In the genomic region with DNA sequence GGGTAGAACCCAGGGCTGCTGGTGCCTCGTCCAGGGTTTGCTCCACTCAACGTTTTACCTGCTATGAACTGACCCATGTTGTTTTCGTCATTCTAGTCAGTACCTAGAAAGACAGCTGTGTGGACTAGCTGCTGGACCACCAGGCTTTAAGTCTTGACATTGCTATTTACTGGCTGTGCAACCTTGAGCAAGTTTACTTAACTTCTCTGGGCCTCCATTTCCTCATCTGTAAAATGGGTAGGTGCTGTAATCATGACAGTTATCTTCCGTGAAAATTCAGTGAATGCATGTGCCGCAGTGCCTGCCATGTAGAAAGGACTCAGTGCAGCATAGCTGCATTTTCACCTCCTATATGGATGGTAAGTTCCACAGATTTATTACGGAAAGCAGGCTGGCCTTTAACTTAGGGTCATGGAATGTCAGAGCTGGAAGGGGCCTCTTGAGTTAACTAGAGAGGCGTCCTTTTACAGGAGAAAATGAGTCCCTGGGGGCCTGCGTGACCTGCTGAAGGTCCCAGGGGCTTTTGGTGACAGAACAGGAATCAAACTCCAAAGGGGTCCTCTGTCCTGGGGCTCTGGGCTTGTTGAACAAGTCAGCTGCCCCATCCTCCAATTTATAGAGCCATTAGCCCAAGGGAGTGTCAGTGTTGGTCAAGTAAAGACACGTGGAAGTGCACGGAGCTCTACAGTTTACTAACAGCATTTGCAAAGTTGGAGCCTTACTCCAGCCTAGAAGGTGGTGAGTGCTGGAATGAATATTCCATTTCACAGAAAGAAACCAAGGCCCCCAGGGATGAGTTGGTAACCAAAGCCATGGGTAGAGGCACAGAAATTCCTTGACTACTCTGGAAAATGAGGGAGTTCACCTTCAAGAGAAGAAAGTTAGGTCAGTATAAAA, we compare ENCODE assay signal across 8 cellular contexts. TPM values are rescaled to one million over a fixed set of nuclear protein-coding genes. Genes with fewer than 3 reads are reported as not detected.
DNase-seq lines count a peak whose midpoint lies in the region; ATAC-seq, FAIRE-seq and TF ChIP-seq lines count a peak whose summit lies in the region.

No MANE protein-coding gene starts in this region.

- H3K36me3 Mint-ChIP-seq in activated T-helper 17 cell treated with anti-CD3 and anti-CD28 coated beads, Interleukin-2, amount 50 U/mL, for 72 hours (ENCODE audit: low read depth): no peaks in the 10 kb centered on the region

- H4K20me1 ChIP-seq in keratinocyte (ENCODE audit: control insufficient read depth, extremely low read depth, insufficient read depth, low read length): no peaks in the 10 kb centered on the region

- H3K4me3 Mint-ChIP-seq in activated T-helper 17 cell treated with anti-CD3 and anti-CD28 coated beads, Interleukin-2, amount 50 U/mL, for 72 hours: no peak overlapping the region

- H3K9me3 ChIP-seq in HEK293 (ENCODE audit: control insufficient read depth, insufficient read depth, low read depth, low read length) (no peaks in the 10 kb centered on the region), keratinocyte (ENCODE audit: control insufficient read depth, low read depth, low read length) (no peaks in the 10 kb centered on the region), small intestine (ENCODE audit: control insufficient read depth, low read depth) (no peaks in the 10 kb centered on the region)

- peak overlapping the region; percentile 52 for H3K27ac Mint-ChIP-seq in activated T-helper 17 cell treated with anti-CD3 and anti-CD28 coated beads, Interleukin-2, amount 50 U/mL, for 72 hours

- H3K9me1 ChIP-seq in keratinocyte (ENCODE audit: control insufficient read depth, extremely low read depth, insufficient read depth, low read length): peaks cover 6% of the 10 kb centered on the region

- no peaks in the 10 kb centered on the region for H3K27me3 ChIP-seq in keratinocyte (ENCODE audit: control insufficient read depth, extremely low read depth, insufficient read depth, low read length)
- no peaks in the 10 kb centered on the region for H3K27me3 ChIP-seq in small intestine (ENCODE audit: control insufficient read depth in 2 of 2, insufficient read depth in 2 of 2, low read length in 2 of 2)

- H3K4me3 ChIP-seq in HEK293 (ENCODE audit: low read depth, low read length) (no peak overlapping the region), keratinocyte (ENCODE audit: control insufficient read depth in 2 of 3, extremely low read depth in 1 of 3, insufficient read depth in 2 of 3, low read depth in 1 of 3, low read length in 3 of 3) (peak overlapping the region in 1 of 3 experiments; percentile 5), small intestine (ENCODE audit: low read depth in 1 of 2, low read length in 2 of 2) (no peak overlapping the region)

- H3K27ac ChIP-seq in HEK293 (ENCODE audit: extremely low read depth, low read depth, low read length) (peak overlapping the region; percentile 58; the same call in 1 of the 2 replicates), keratinocyte (ENCODE audit: control insufficient read depth, insufficient read depth, low read length) (peak overlapping the region; percentile 94), small intestine (ENCODE audit: low read depth in 1 of 2, low read length in 1 of 2) (peak overlapping the region; percentile 15 to 95)

- peak overlapping the region; percentile 52 for H3K9ac ChIP-seq in keratinocyte (ENCODE audit: control insufficient read depth, extremely low read depth, insufficient read depth, low read length)

- ATAC-seq in activated T-helper 17 cell treated with anti-CD3 and anti-CD28 coated beads, Interleukin-2, amount 50 U/mL, for 72 hours (replicated peaks): no peak
- ATAC-seq in HG02763 (IDR thresholded peaks at IDR 0.05; ENCODE audit: unreplicated experiment): no peak
- ATAC-seq in HG02970 (IDR thresholded peaks at IDR 0.05; ENCODE audit: low FRiP score, unreplicated experiment): no peak

- TF ChIP-seq CTCF in HEK293 (tag by site-specific recombination; IDR thresholded peaks at IDR 0.05) (no peak), keratinocyte (optimal IDR thresholded peaks at IDR 0.05 in 1 of 3, IDR thresholded peaks at IDR 0.05 in 1 of 3, conservative IDR thresholded peaks at IDR 0.05 in 1 of 3; ENCODE audit: extremely low read depth in 1 of 3, insufficient read depth in 2 of 3, low read length in 3 of 3) (no peak)

- CTCF ChIA-PET in HEK293 (lab: Yijun Ruan, JAX): interaction anchor here (0.7 to 4.3 kb wide), 10 partner anchors 7 to 70 kb away, joined by 3 to 17 read pairs (median 4); no protein-coding TSS in a partner anchor

- H3K4me1 ChIP-seq in HEK293 (ENCODE audit: control insufficient read depth, insufficient read depth, low read length): peaks cover 30% of the 10 kb centered on the region
- peaks cover 75% of the 10 kb centered on the region for H3K4me1 ChIP-seq in keratinocyte (ENCODE audit: control insufficient read depth, extremely low read depth, insufficient read depth, low read length)
- peaks cover 17 to 18% of the 10 kb centered on the region in 2 donors for H3K4me1 ChIP-seq in small intestine (ENCODE audit: control insufficient read depth in 2 of 2, insufficient read depth in 1 of 2, low read depth in 1 of 2, low read length in 1 of 2)

- WGBS in small intestine, 3 donors: 72 to 84% (median 84%) methylated on average over 10 of the region's 10 CpGs

- H3K36me3 ChIP-seq in HEK293 (ENCODE audit: control insufficient read depth in 2 of 2, insufficient read depth in 1 of 2, low read length in 2 of 2): no peaks in the 10 kb centered on the region
- H3K36me3 ChIP-seq in keratinocyte (ENCODE audit: control insufficient read depth in 2 of 2, extremely low read depth in 1 of 2, insufficient read depth in 2 of 2, low read length in 2 of 2): no peaks in the 10 kb centered on the region
- H3K36me3 ChIP-seq in small intestine (ENCODE audit: control insufficient read depth in 2 of 2, insufficient read depth in 2 of 2, low read length in 2 of 2): no peaks in the 10 kb centered on the region

- no peak overlapping the region for H2AFZ ChIP-seq in keratinocyte (ENCODE audit: control insufficient read depth, low read length)

- FAIRE-seq in keratinocyte (lab: Jason Lieb, UNC) (no peak), small intestine (lab: Jason Lieb, UNC) (no peak)

- no peaks in the 10 kb centered on the region for H3K9me3 Mint-ChIP-seq in activated T-helper 17 cell treated with anti-CD3 and anti-CD28 coated beads, Interleukin-2, amount 50 U/mL, for 72 hours

- peaks cover 3% of the 10 kb centered on the region for H3K79me2 ChIP-seq in keratinocyte (ENCODE audit: control insufficient read depth, insufficient read depth, low read length)

- H3K4me2 ChIP-seq in keratinocyte (ENCODE audit: control insufficient read depth, extremely low read depth, insufficient read depth, low read depth, low read length): peak overlapping the region; percentile 47

- POLR2A ChIA-PET in HEK293 (lab: Yijun Ruan, JAX): interaction anchor here (0.9 to 28.2 kb wide), 7 partner anchors 9 to 225 kb away, joined by 3 to 1129 read pairs (median 10); partner anchors contain the start of genes MALAT1, NEAT1 and POLA2

- H3K27me3 Mint-ChIP-seq in activated T-helper 17 cell treated with anti-CD3 and anti-CD28 coated beads, Interleukin-2, amount 50 U/mL, for 72 hours: no peaks in the 10 kb centered on the region

- DNase-seq in keratinocyte (ENCODE audit: low read depth, low spot score) (no peak), small intestine (no peak), NOMO-1 treated with dmso at 0.1 percent for 144 hours (lab: John Stamatoyannopoulos, UW; ENCODE audit: unreplicated experiment) (no peak), pons (ENCODE audit: low spot score) (no peak)

- dilution Hi-C loops in keratinocyte (cut with MboI; ENCODE audit: extremely low pct_ligation_motif_present, low sequenced_read_pairs): no loop called here

- peaks cover 4% of the 10 kb centered on the region for H3K4me1 Mint-ChIP-seq in activated T-helper 17 cell treated with anti-CD3 and anti-CD28 coated beads, Interleukin-2, amount 50 U/mL, for 72 hours

TF ChIP-seq in HEK293, 187 proteins besides CTCF, POLR2A, EP300 and RAD21:
- TF ChIP-seq KLF16 (tag by site-specific recombination; IDR thresholded peaks at IDR 0.05) (no peak), ZNF830 (tag by site-specific recombination; IDR thresholded peaks at IDR 0.05; ENCODE audit: low read depth) (no peak), ZNF664 (tag by site-specific recombination; IDR thresholded peaks at IDR 0.05) (no peak), ZNF621 (tag by site-specific recombination; IDR thresholded peaks at IDR 0.05) (no peak)
- TF ChIP-seq, protein P1, sequence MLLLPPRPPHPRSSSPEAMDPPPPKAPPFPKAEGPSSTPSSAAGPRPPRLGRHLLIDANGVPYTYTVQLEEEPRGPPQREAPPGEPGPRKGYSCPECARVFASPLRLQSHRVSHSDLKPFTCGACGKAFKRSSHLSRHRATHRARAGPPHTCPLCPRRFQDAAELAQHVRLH (tag by site-specific recombination; IDR thresholded peaks at IDR 0.05): 0 out of 2 replicates have a peak, but pooled peaks have one; percentile 59

RNA-seq across cellular contexts. Expression of gene MALAT1, which starts 12.0 kb away (rescaled TPM):
- total RNA-seq in activated T-helper 17 cell treated with anti-CD3 and anti-CD28 coated beads, Interleukin-2, amount 50 U/mL, for 72 hours: over 10,000 TPM in 1 of 2 donors, 1,000 to 10,000 TPM in 1; 5,547 to 22,796 TPM
- polyA plus RNA-seq in keratinocyte (337 to 1,845 TPM (median 1,768 TPM) in 3 replicates), small intestine (100 to 1,000 TPM; 155 to 454 (median 159) TPM)
- 22,009 TPM for polyA plus RNA-seq in keratinocyte (2011; ENCODE audit: low read depth)
- 14.9 and 37.5 TPM in 2 replicates for polyA plus RNA-seq in keratinocyte (2011; cell fraction: cytosol; rRNA removed)
- 6,319 and 7,235 TPM in 2 replicates for polyA plus RNA-seq in keratinocyte (2011; cell fraction: nucleus; rRNA removed)
- 429 and 9,619 TPM in 2 replicates for polyA plus RNA-seq in keratinocyte (2012; ENCODE audit: low replicate concordance)
- polyA minus RNA-seq in keratinocyte: 2,284 to 11,976 TPM (median 9,145 TPM) in 3 replicates
- polyA minus RNA-seq in keratinocyte (2011; cell fraction: cytosol; rRNA and poly(A)+ RNA removed): 408 TPM
- 24,947 and 60,709 TPM in 2 replicates for polyA minus RNA-seq in keratinocyte (2011; cell fraction: nucleus; rRNA and poly(A)+ RNA removed)

RNA-seq across cellular contexts. Expression of gene SCYL1, which starts 38.1 kb away (rescaled TPM):
- 10 to 100 TPM; 80.4 to 86.8 TPM for total RNA-seq in activated T-helper 17 cell treated with anti-CD3 and anti-CD28 coated beads, Interleukin-2, amount 50 U/mL, for 72 hours
- polyA plus RNA-seq in keratinocyte (31.3 to 51.2 TPM (median 44.1 TPM) in 3 replicates), small intestine (10 to 100 TPM; 46.7 to 76.9 (median 74.3) TPM)
- 25.3 TPM for polyA plus RNA-seq in keratinocyte (2011; ENCODE audit: low read depth)
- 40.7 and 65.2 TPM in 2 replicates for polyA plus RNA-seq in keratinocyte (2011; cell fraction: cytosol; rRNA removed)
- 52.1 and 72.4 TPM in 2 replicates for polyA plus RNA-seq in keratinocyte (2011; cell fraction: nucleus; rRNA removed)
- 33.0 and 44.5 TPM in 2 replicates for polyA plus RNA-seq in keratinocyte (2012; ENCODE audit: low replicate concordance)
- polyA minus RNA-seq in keratinocyte: 34.8 to 75.0 TPM (median 43.7 TPM) in 3 replicates
- 43.0 TPM for polyA minus RNA-seq in keratinocyte (2011; cell fraction: cytosol; rRNA and poly(A)+ RNA removed)
- 24.6 and 32.7 TPM in 2 replicates for polyA minus RNA-seq in keratinocyte (2011; cell fraction: nucleus; rRNA and poly(A)+ RNA removed)
